33 cellular contexts compared by ENCODE assay signal in genomic region chr4:127656047-127656680, GRCh38. TPM values are rescaled to one million over a fixed set of nuclear protein-coding genes. Genes with fewer than 3 reads are reported as not detected.
DNase-seq lines count a peak whose midpoint lies in the region; ATAC-seq and TF ChIP-seq lines count a peak whose summit lies in the region.
"Had no signal": no experiment of that assay in that cellular context is flagged by ENCODE, and none has a peak within 500 bp of the region (broad histone marks: within the 10 kb centered on the region; RNA-seq: fewer than 3 reads in every experiment).

No MANE protein-coding gene starts in this region.

- TF ChIP-seq CTCF in endodermal cell (conservative IDR thresholded peaks at IDR 0.05) (no peak), nephron progenitor cell (IDR thresholded peaks at IDR 0.05) (no peak), BE2C (IDR thresholded peaks at IDR 0.05; ENCODE audit: low read depth, low read length) (no peak), Caco-2 (IDR thresholded peaks at IDR 0.05; ENCODE audit: insufficient read depth in 1 of 2, low read depth in 1 of 2, low read length in 1 of 2, severe bottlenecking in 1 of 2, unreplicated experiment in 1 of 2) (no peak)

- H3K9ac ChIP-seq in HUES48 (ENCODE audit: low read depth, low read length), result no peak overlapping the region
- peak overlapping the region; percentile 30 for H3K9ac ChIP-seq in endodermal cell (ENCODE audit: extremely low read depth, low read length, poor library complexity, severe bottlenecking)

- H3K27me3 Mint-ChIP-seq in endodermal cell (ENCODE audit: insufficient read depth), result no peaks in the 10 kb centered on the region
- no peaks in the 10 kb centered on the region for H3K27me3 Mint-ChIP-seq in nephron progenitor cell (ENCODE audit: low read depth, poor library complexity)
- H3K27me3 Mint-ChIP-seq in Caco-2 (ENCODE audit: insufficient read depth, unreplicated experiment), result no peaks in the 10 kb centered on the region
- H3K27me3 Mint-ChIP-seq: activated B cell treated with CpG ODN at 0.5 μM for 24 hours; activated CD4-positive, alpha-beta T cell treated with anti-CD3 and anti-CD28 coated beads, Interleukin-2, amount 10 ng/mL, durations not matched to agents 7 days and 5 days; activated T-cell treated with anti-CD3 and anti-CD28 coated beads, Interleukin-2, amount 50 U/mL, for 24 hours; central memory CD8-positive, alpha-beta T cell; stimulated activated naive B cell treated with anti-CD40 and anti-IgM and Interleukin-4, amounts not matched to agents 10 μg/mL and 1 μg/mL and 100 μg/mL, for 72 hours had no signal

- H3K4me3 ChIP-seq in HUES48 (ENCODE audit: low read depth, low read length) (peak overlapping the region; percentile 52; the same call in 1 of the 2 replicates), endodermal cell (ENCODE audit: low read length) (peak overlapping the region; percentile 68), BE2C (ENCODE audit: low read depth, low read length) (no peak overlapping the region), Caco-2 (ENCODE audit: low read depth, low read length) (no peak overlapping the region)
- H3K4me3 ChIP-seq: esophagus muscularis mucosa, heart left ventricle, lower lobe of right lung, mucosa of descending colon, upper lobe of left lung had no signal

- H3K27ac ChIP-seq in HUES48 (ENCODE audit: low read depth, low read length), result no peak overlapping the region
- H3K27ac ChIP-seq in endodermal cell (ENCODE audit: low read depth, low read length), result no peak overlapping the region
- H3K27ac ChIP-seq: 22Rv1, esophagus muscularis mucosa, heart left ventricle, lower lobe of right lung, upper lobe of left lung had no signal

- H3K4me1 Mint-ChIP-seq in endodermal cell (peaks cover 7% of the 10 kb centered on the region), nephron progenitor cell (peaks cover under 1% of the 10 kb centered on the region), Caco-2 (ENCODE audit: low read depth, unreplicated experiment) (peaks cover 5% of the 10 kb centered on the region)
- H3K4me1 Mint-ChIP-seq: activated B cell treated with CpG ODN at 0.5 μM for 24 hours; activated CD4-positive, alpha-beta T cell treated with anti-CD3 and anti-CD28 coated beads, Interleukin-2, amount 10 ng/mL, durations not matched to agents 7 days and 5 days; central memory CD8-positive, alpha-beta T cell; natural killer cell; stimulated activated naive B cell treated with anti-CD40 and anti-IgM and Interleukin-4, amounts not matched to agents 10 μg/mL and 1 μg/mL and 100 μg/mL, for 72 hours had no signal

- H3K9me3 Mint-ChIP-seq in endodermal cell (peaks cover 7% of the 10 kb centered on the region), nephron progenitor cell (peaks cover 12% of the 10 kb centered on the region), Caco-2 (ENCODE audit: unreplicated experiment) (no peaks in the 10 kb centered on the region)
- H3K9me3 Mint-ChIP-seq: activated B cell treated with CpG ODN at 0.5 μM for 24 hours; activated CD4-positive, alpha-beta T cell treated with anti-CD3 and anti-CD28 coated beads, Interleukin-2, amount 10 ng/mL, durations not matched to agents 7 days and 5 days; activated T-cell treated with anti-CD3 and anti-CD28 coated beads, Interleukin-2, amount 50 U/mL, for 24 hours; central memory CD8-positive, alpha-beta T cell; stimulated activated naive B cell treated with anti-CD40 and anti-IgM and Interleukin-4, amounts not matched to agents 10 μg/mL and 1 μg/mL and 100 μg/mL, for 72 hours had no signal

- peaks cover 14% of the 10 kb centered on the region for H3K36me3 Mint-ChIP-seq in endodermal cell (ENCODE audit: low read depth)
- H3K36me3 Mint-ChIP-seq in nephron progenitor cell (ENCODE audit: low read depth), result peaks cover 48% of the 10 kb centered on the region
- no peaks in the 10 kb centered on the region for H3K36me3 Mint-ChIP-seq in Caco-2 (ENCODE audit: insufficient read depth, unreplicated experiment)
- H3K36me3 Mint-ChIP-seq: natural killer cell; stimulated activated naive B cell treated with anti-CD40 and anti-IgM and Interleukin-4, amounts not matched to agents 10 μg/mL and 1 μg/mL and 100 μg/mL, for 72 hours had no signal

- BruUV-seq in Caco-2 (replicated peaks; lab: Mats Ljungman, UMichigan), result no TSS peak

- POLR2A ChIA-PET in Caco-2 (lab: Charles Lee), result no interaction called here

- H3K9me3 ChIP-seq in HUES48 (ENCODE audit: control insufficient read depth, insufficient read depth, low read length), result no peaks in the 10 kb centered on the region
- no peaks in the 10 kb centered on the region for H3K9me3 ChIP-seq in endodermal cell (ENCODE audit: control insufficient read depth, low read length)
- no peaks in the 10 kb centered on the region for H3K9me3 ChIP-seq in BE2C
- H3K9me3 ChIP-seq in Caco-2, result no peaks in the 10 kb centered on the region
- H3K9me3 ChIP-seq: esophagus muscularis mucosa, heart left ventricle, lower lobe of right lung, mucosa of descending colon, upper lobe of left lung had no signal

- 60 to 76% methylated on average over 4 to 9 of the region's 9 CpGs for WGBS in endodermal cell (ENCODE audit: insufficient coverage in 1 of 2, insufficient read length in 1 of 2), 2 experiments

- H3K27ac Mint-ChIP-seq in endodermal cell (peak overlapping the region; percentile 92), nephron progenitor cell (peak overlapping the region; percentile 19), Caco-2 (ENCODE audit: unreplicated experiment) (no peak overlapping the region)
- H3K27ac Mint-ChIP-seq: activated B cell treated with CpG ODN at 0.5 μM for 24 hours; activated CD4-positive, alpha-beta T cell treated with anti-CD3 and anti-CD28 coated beads, Interleukin-2, amount 10 ng/mL, durations not matched to agents 7 days and 5 days; activated T-cell treated with anti-CD3 and anti-CD28 coated beads, Interleukin-2, amount 50 U/mL, for 24 hours; natural killer cell; stimulated activated naive B cell treated with anti-CD40 and anti-IgM and Interleukin-4, amounts not matched to agents 10 μg/mL and 1 μg/mL and 100 μg/mL, for 72 hours had no signal

- H3K27me3 ChIP-seq in HUES48 (ENCODE audit: control insufficient read depth, insufficient read depth, low read length), result no peaks in the 10 kb centered on the region
- H3K27me3 ChIP-seq in endodermal cell (ENCODE audit: control insufficient read depth, insufficient read depth, low read length, poor library complexity, severe bottlenecking), result no peaks in the 10 kb centered on the region
- no peaks in the 10 kb centered on the region for H3K27me3 ChIP-seq in BE2C
- H3K27me3 ChIP-seq in Caco-2 (replicated peaks; ENCODE audit: control insufficient read depth, insufficient read depth, low read length), result no peaks in the 10 kb centered on the region
- H3K27me3 ChIP-seq: esophagus muscularis mucosa, heart left ventricle, upper lobe of left lung had no signal

- DNase-seq in NCI-H510A treated with DMSO at 0.1 percent for 48 hours (lab: John Stamatoyannopoulos, UW) (peak; percentile 10), NCI-H510A (lab: John Stamatoyannopoulos, UW) (no peak), endodermal cell (no peak), nephron progenitor cell (no peak), BE2C (no peak), Caco-2 (no peak)
- DNase-seq: activated B cell treated with CpG ODN at 0.5 μM for 24 hours; activated CD4-positive, alpha-beta T cell treated with anti-CD3 and anti-CD28 coated beads, Interleukin-2, amount 10 ng/mL, durations not matched to agents 7 days and 5 days; activated gamma-delta T cell treated with Interleukin-2 at 50 U/mL for 16 hours; activated T-cell treated with anti-CD3 and anti-CD28 coated beads, Interleukin-2, amount 50 U/mL, for 24 hours; Calu3; DMS79; foreskin fibroblast; GF-D8; heart left ventricle; KG1; lower lobe of right lung; mucosa of descending colon; natural killer cell; NCI-H1092 treated with DMSO at 0.1 percent for 48 hours; NCI-H1930; NCI-H526; SIG-M5; stimulated activated naive B cell treated with anti-CD40 and anti-IgM and Interleukin-4, amounts not matched to agents 10 μg/mL and 1 μg/mL and 100 μg/mL, for 72 hours; substantia nigra; T1000 had no signal

- CTCF ChIA-PET in Caco-2 (lab: Charles Lee), result no interaction called here

- H3K4me3 Mint-ChIP-seq in endodermal cell (peak overlapping the region; percentile 67), nephron progenitor cell (no peak overlapping the region), Caco-2 (ENCODE audit: unreplicated experiment) (no peak overlapping the region)
- H3K4me3 Mint-ChIP-seq: activated B cell treated with CpG ODN at 0.5 μM for 24 hours; activated CD4-positive, alpha-beta T cell treated with anti-CD3 and anti-CD28 coated beads, Interleukin-2, amount 10 ng/mL, durations not matched to agents 7 days and 5 days; activated T-cell treated with anti-CD3 and anti-CD28 coated beads, Interleukin-2, amount 50 U/mL, for 24 hours; central memory CD8-positive, alpha-beta T cell; natural killer cell had no signal

- H3K36me3 ChIP-seq in HUES48 (ENCODE audit: control insufficient read depth, insufficient read depth, low read length) (no peaks in the 10 kb centered on the region), endodermal cell (ENCODE audit: control insufficient read depth, insufficient read depth, low read length) (peaks cover 18% of the 10 kb centered on the region), BE2C (no peaks in the 10 kb centered on the region), Caco-2 (ENCODE audit: control insufficient read depth, insufficient read depth, low read length) (no peaks in the 10 kb centered on the region)
- H3K36me3 ChIP-seq: upper lobe of left lung had no signal

- peaks cover 8% of the 10 kb centered on the region for H3K4me1 ChIP-seq in HUES48 (ENCODE audit: control insufficient read depth, insufficient read depth, low read length)
- H3K4me1 ChIP-seq in endodermal cell (ENCODE audit: control insufficient read depth, insufficient read depth, low read length), result peaks cover 4% of the 10 kb centered on the region
- H3K4me1 ChIP-seq in BE2C, result no peaks in the 10 kb centered on the region
- no peaks in the 10 kb centered on the region for H3K4me1 ChIP-seq in Caco-2
- H3K4me1 ChIP-seq: esophagus muscularis mucosa, heart left ventricle, lower lobe of right lung, upper lobe of left lung had no signal

- no peak for ATAC-seq in GM21367 (IDR thresholded peaks at IDR 0.05; ENCODE audit: unreplicated experiment)
- ATAC-seq: heart left ventricle; lower lobe of right lung; mucosa of descending colon; natural killer cell; Panc1; stimulated activated naive B cell treated with anti-CD40 and anti-IgM and Interleukin-4, amounts not matched to agents 10 μg/mL and 1 μg/mL and 100 μg/mL, for 72 hours had no signal

- intact Hi-C loops in Caco-2 (cut with micrococcal nuclease; ENCODE audit: unreplicated experiment), result no loop called here

RNA-seq across cellular contexts. Expression of gene INTU, which starts 23.4 kb away (rescaled TPM):
- 10 to 100 TPM; 20.5 to 31.3 TPM for total RNA-seq in endodermal cell
- polyA plus RNA-seq in endodermal cell (2013, experiment 1 of 2), result 28.0 TPM
- 18.4 TPM for polyA plus RNA-seq in endodermal cell (2013, experiment 2 of 2)
- polyA plus RNA-seq in BE2C (2012; ENCODE audit: insufficient read depth, insufficient read length, low read depth), result 2.1 TPM
- 2.0 and 3.0 TPM in 2 replicates for total RNA-seq in Caco-2 (2022)

Comparison
In these comparisons a context has a peak if more than half of its experiments do, and no peak if none do; other contexts are left out.
1. H3K4me3 ChIP-seq: peak in HUES48 (single experiment) and endodermal cell (single experiment); none in BE2C (single experiment) and Caco-2 (single experiment).